ENCODE assay signal across 18 cellular contexts in the genomic region with DNA sequence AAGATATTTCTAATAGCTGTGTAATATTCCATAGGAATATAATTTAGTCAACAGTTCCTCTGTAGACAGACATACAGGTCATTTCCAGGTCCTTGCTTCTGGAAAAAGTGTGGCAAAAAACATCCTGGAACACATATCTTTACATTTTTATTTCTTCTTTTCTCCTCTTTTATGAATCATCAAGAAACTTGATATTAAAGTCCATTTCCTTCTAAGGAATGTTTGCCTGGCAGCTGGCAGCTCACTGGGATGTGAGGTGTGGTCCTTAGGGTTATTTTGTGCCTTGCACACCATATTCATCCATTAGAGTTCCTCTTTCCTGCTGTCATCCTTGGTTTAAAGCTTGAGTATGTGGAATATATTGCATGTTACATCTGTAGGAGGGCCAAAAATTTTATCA.
DNase-seq lines count a peak whose midpoint lies in the region; TF ChIP-seq lines count a peak whose summit lies in the region.
"Had no signal": no experiment of that assay in that cellular context is flagged by ENCODE, and none has a peak within 500 bp of the region (broad histone marks: within the 10 kb centered on the region; RNA-seq: fewer than 3 reads in every experiment).

No MANE protein-coding gene starts in this region.

- H3K4me3 ChIP-seq in choroid plexus epithelial cell (ENCODE audit: low read depth, low read length) (no peak overlapping the region), HAP-1 (no peak overlapping the region)

- no peaks in the 10 kb centered on the region for H3K9me3 ChIP-seq in HAP-1

- in situ Hi-C loops in HAP-1 (cut with MboI; ENCODE audit: low sequenced_read_pairs), result no loop called here

- no peak for TF ChIP-seq CTCF in choroid plexus epithelial cell (conservative IDR thresholded peaks at IDR 0.05; ENCODE audit: low read depth, low read length)

- no peaks in the 10 kb centered on the region for H3K4me1 ChIP-seq in HAP-1

- DNase-seq in AG20443 (ENCODE audit: low spot score) (peak; percentile 33), NCI-H226 (peak; percentile 54), choroid plexus epithelial cell (ENCODE audit: low read depth) (peak; percentile 20), islet precursor cell (peak; percentile 7), NCI-H526 treated with DMSO at 0.1 percent for 48 hours (lab: John Stamatoyannopoulos, UW) (no peak), RKO (ENCODE audit: low spot score) (no peak), HAP-1 (ENCODE audit: low spot score in 2 of 2) (no peak), HPDE6-E6E7 (ENCODE audit: extremely low spot score) (no peak)
- DNase-seq: activated CD8-positive, alpha-beta memory T cell treated with anti-CD3 and anti-CD28 coated beads, Interleukin-2, amount 10 ng/mL, durations not matched to agents 7 days and 5 days; DMS79 treated with DMSO at 0.1 percent for 48 hours; H9; KBM-7; NCI-H1092 treated with DMSO at 0.1 percent for 48 hours; occipital lobe; OCI-M1; right cardiac atrium; stimulated activated naive CD4-positive, alpha-beta T cell treated with Interleukin-2 at 50 U/mL for 16 hours; trophoblast cell had no signal

- no peaks in the 10 kb centered on the region for H3K36me3 ChIP-seq in HAP-1 (replicated peaks)

- H3K27me3 ChIP-seq in HAP-1 (ENCODE audit: low read depth), result no peaks in the 10 kb centered on the region

Comparison
In these comparisons a context has a peak if more than half of its experiments do, and no peak if none do; other contexts are left out.
1. DNase-seq: peak in AG20443 (single experiment), NCI-H226 (single experiment), choroid plexus epithelial cell (single experiment) and islet precursor cell (single experiment); none in NCI-H526 treated with DMSO at 0.1 percent for 48 hours (single experiment), RKO (single experiment), HAP-1 (0 of 2) and HPDE6-E6E7 (single experiment).